Comparison of ENCODE assay signal across 14 cellular contexts in genomic region chr2:205755923-205756322, GRCh38.
A peak's percentile ranks its signal among the peaks of the same experiment; 100 is the strongest.
DNase-seq lines count a peak whose midpoint lies in the region; TF ChIP-seq lines count a peak whose summit lies in the region.
"Had no signal": no experiment of that assay in that cellular context is flagged by ENCODE, and none has a peak within 500 bp of the region (broad histone marks: within the 10 kb centered on the region; RNA-seq: fewer than 3 reads in every experiment).

No MANE protein-coding gene starts in this region.

- H3K27ac ChIP-seq in esophagus (ENCODE audit: low read depth in 2 of 2, low read length in 1 of 2): peak overlapping the region; percentile 67 to 76
- H3K27ac ChIP-seq in tibial nerve: peak overlapping the region; percentile 63 to 90 (median 80)

- no peak overlapping the region for H3K4me3 Mint-ChIP-seq in activated T-cell treated with anti-CD3 and anti-CD28 coated beads, Interleukin-2, amount 50 U/mL, for 24 hours
- H3K4me3 Mint-ChIP-seq: activated CD4-positive, alpha-beta memory T cell treated with anti-CD3 and anti-CD28 coated beads for 36 hours; stimulated activated memory B cell treated with anti-CD40 and anti-IgM and Interleukin-4, amounts not matched to agents 10 μg/mL and 1 μg/mL and 100 μg/mL, for 72 hours had no signal

- 68 to 75% methylated on average over 3 of the region's 3 CpGs for WGBS in esophagus, 2 donors
- WGBS in tibial nerve, 2 donors: 21 to 29% methylated on average over 3 of the region's 3 CpGs

- no peaks in the 10 kb centered on the region for H3K4me1 Mint-ChIP-seq in activated T-cell treated with anti-CD3 and anti-CD28 coated beads, Interleukin-2, amount 50 U/mL, for 24 hours (ENCODE audit: low read depth)
- H3K4me1 Mint-ChIP-seq: stimulated activated memory B cell treated with anti-CD40 and anti-IgM and Interleukin-4, amounts not matched to agents 10 μg/mL and 1 μg/mL and 100 μg/mL, for 72 hours had no signal

- H3K27ac Mint-ChIP-seq in activated T-cell treated with anti-CD3 and anti-CD28 coated beads, Interleukin-2, amount 50 U/mL, for 24 hours: no peak overlapping the region
- H3K27ac Mint-ChIP-seq: activated CD4-positive, alpha-beta memory T cell treated with anti-CD3 and anti-CD28 coated beads for 36 hours; stimulated activated memory B cell treated with anti-CD40 and anti-IgM and Interleukin-4, amounts not matched to agents 10 μg/mL and 1 μg/mL and 100 μg/mL, for 72 hours had no signal

- TF ChIP-seq EP300 in tibial nerve (IDR thresholded peaks at IDR 0.05): peak; percentile 18 to 75

- peaks cover 29% of the 10 kb centered on the region for H3K27me3 Mint-ChIP-seq in activated T-cell treated with anti-CD3 and anti-CD28 coated beads, Interleukin-2, amount 50 U/mL, for 24 hours

- H3K4me3 ChIP-seq in esophagus (ENCODE audit: low read depth in 1 of 2, low read length in 2 of 2) (no peak overlapping the region), tibial nerve (no peak overlapping the region)

- DNase-seq in M059J (ENCODE audit: low read depth): peak; percentile 21
- peak; percentile 42 for DNase-seq in myocyte (ENCODE audit: low read depth)
- peak in 1 of 2 donors; percentile 54 for DNase-seq in tibial nerve (ENCODE audit: low spot score in 2 of 2)
- no peak for DNase-seq in occipital lobe (lab: John Stamatoyannopoulos, UW)
- DNase-seq in NCI-H1436 treated with DMSO at 0.1 percent for 48 hours (lab: John Stamatoyannopoulos, UW): no peak
- no peak for DNase-seq in activated T-cell treated with anti-CD3 and anti-CD28 coated beads, Interleukin-2, amount 50 U/mL, for 24 hours
- DNase-seq in hepatic stellate cell (ENCODE audit: low spot score): no peak
- DNase-seq: activated CD4-positive, alpha-beta memory T cell treated with anti-CD3 and anti-CD28 coated beads for 36 hours; activated naive CD4-positive, alpha-beta T cell; NCI-H1436; NCI-H748 treated with DMSO at 0.1 percent for 48 hours; T-helper 9 cell had no signal

- H3K9me3 Mint-ChIP-seq in activated T-cell treated with anti-CD3 and anti-CD28 coated beads, Interleukin-2, amount 50 U/mL, for 24 hours: no peaks in the 10 kb centered on the region
- H3K9me3 Mint-ChIP-seq: activated CD4-positive, alpha-beta memory T cell treated with anti-CD3 and anti-CD28 coated beads for 36 hours; stimulated activated memory B cell treated with anti-CD40 and anti-IgM and Interleukin-4, amounts not matched to agents 10 μg/mL and 1 μg/mL and 100 μg/mL, for 72 hours had no signal

- H3K9me3 ChIP-seq in esophagus (ENCODE audit: control insufficient read depth in 2 of 2, insufficient read depth in 1 of 2, low read depth in 1 of 2, low read length in 1 of 2) (no peaks in the 10 kb centered on the region), tibial nerve (no peaks in the 10 kb centered on the region)

- H3K27me3 ChIP-seq in esophagus (ENCODE audit: control insufficient read depth in 1 of 2, insufficient read depth in 2 of 2, low read length in 2 of 2): no peaks in the 10 kb centered on the region
- H3K27me3 ChIP-seq in tibial nerve: no peaks in the 10 kb centered on the region

- TF ChIP-seq CTCF in tibial nerve (IDR thresholded peaks at IDR 0.05): no peak

- H3K36me3 Mint-ChIP-seq in activated T-cell treated with anti-CD3 and anti-CD28 coated beads, Interleukin-2, amount 50 U/mL, for 24 hours (ENCODE audit: low read depth): no peaks in the 10 kb centered on the region
- H3K36me3 Mint-ChIP-seq: activated CD4-positive, alpha-beta memory T cell treated with anti-CD3 and anti-CD28 coated beads for 36 hours; stimulated activated memory B cell treated with anti-CD40 and anti-IgM and Interleukin-4, amounts not matched to agents 10 μg/mL and 1 μg/mL and 100 μg/mL, for 72 hours had no signal

- no peak for TF ChIP-seq POLR2A in tibial nerve (IDR thresholded peaks at IDR 0.05)

- H3K4me1 ChIP-seq in esophagus (ENCODE audit: control insufficient read depth in 2 of 2, insufficient read depth in 2 of 2, low read length in 1 of 2): peaks cover 7 to 15% of the 10 kb centered on the region in 2 donors
- peaks cover 6 to 96% (median 58%) of the 10 kb centered on the region in 4 donors for H3K4me1 ChIP-seq in tibial nerve

- H3K36me3 ChIP-seq in esophagus (ENCODE audit: control insufficient read depth in 2 of 2, insufficient read depth in 2 of 2, low read length in 1 of 2) (peaks cover 0 to 4% of the 10 kb centered on the region in 2 donors), tibial nerve (peaks cover 0 to 21% (median 0%) of the 10 kb centered on the region in 3 donors)

Comparison
In these comparisons a context has a peak if more than half of its experiments do, and no peak if none do; other contexts are left out.
1. DNase-seq: peak in M059J (single experiment) and myocyte (single experiment); none in occipital lobe (single experiment), NCI-H1436 treated with DMSO at 0.1 percent for 48 hours (single experiment), activated T-cell treated with anti-CD3 and anti-CD28 coated beads, Interleukin-2, amount 50 U/mL, for 24 hours (single experiment) and hepatic stellate cell (single experiment).